In the genomic region with DNA sequence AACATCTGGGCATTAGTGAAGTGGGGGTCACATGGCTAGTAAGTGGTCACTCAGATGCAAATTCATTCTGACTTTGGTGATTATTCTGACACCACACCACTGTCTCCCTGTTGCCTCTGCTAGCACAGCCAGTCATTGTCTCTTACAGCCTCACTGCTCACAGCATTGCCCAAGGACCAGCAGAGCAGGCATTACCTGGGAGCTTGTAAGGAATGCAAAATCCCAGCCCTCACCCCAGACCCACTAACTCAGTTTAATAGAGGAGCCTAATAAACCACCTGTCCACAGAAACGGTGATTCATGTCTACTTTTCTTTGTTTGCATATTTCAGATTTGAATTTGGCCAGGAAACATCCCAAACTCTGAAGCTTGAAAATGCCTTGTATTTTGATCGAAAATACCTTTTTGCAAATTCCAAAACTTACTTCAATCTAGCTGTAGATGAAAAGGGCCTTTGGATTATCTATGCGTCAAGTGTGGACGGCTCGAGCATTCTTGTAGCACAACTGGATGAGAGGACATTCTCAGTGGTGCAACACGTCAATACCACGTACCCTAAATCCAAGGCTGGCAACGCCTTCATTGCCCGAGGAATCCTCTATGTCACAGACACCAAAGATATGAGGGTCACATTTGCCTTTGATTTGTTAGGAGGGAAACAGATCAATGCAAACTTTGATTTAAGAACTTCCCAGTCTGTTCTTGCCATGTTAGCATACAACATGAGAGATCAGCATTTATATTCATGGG, we compare ENCODE assay signal across 11 cellular contexts.
DNase-seq lines count a peak whose midpoint lies in the region; ATAC-seq and TF ChIP-seq lines count a peak whose summit lies in the region.
"Had no signal": no experiment of that assay in that cellular context is flagged by ENCODE, and none has a peak within 500 bp of the region (broad histone marks: within the 10 kb centered on the region; RNA-seq: fewer than 3 reads in every experiment).

No MANE protein-coding gene starts in this region.

- H4K5ac ChIP-seq in H9 (ENCODE audit: insufficient read length, low read depth, low read length): no peak overlapping the region

- H3K9me3 ChIP-seq in H9 (ENCODE audit: control insufficient read depth, low read depth, low read length): no peaks in the 10 kb centered on the region

- no peak overlapping the region for H4K8ac ChIP-seq in H9 (replicated peaks; ENCODE audit: insufficient read length, low read depth, low read length)

- H3K4ac ChIP-seq in H9 (ENCODE audit: low read depth, low read length): no peak overlapping the region

- no peak overlapping the region for H2BK20ac ChIP-seq in H9 (ENCODE audit: low read depth, low read length, poor library complexity, severe bottlenecking)

- H3K23ac ChIP-seq in H9 (ENCODE audit: insufficient read length, low read depth, low read length): no peak overlapping the region

- H4K91ac ChIP-seq in H9 (ENCODE audit: insufficient read length, low read depth, low read length): no peak overlapping the region

- H3K36me3 Mint-ChIP-seq in H9 (ENCODE audit: insufficient read depth in 1 of 3, low read depth in 3 of 3) (no peaks in the 10 kb centered on the region), WTC11 (no peaks in the 10 kb centered on the region), osteocyte (ENCODE audit: unreplicated experiment) (no peaks in the 10 kb centered on the region)

- no peak overlapping the region for H3K9ac ChIP-seq in H9 (ENCODE audit: extremely low read depth, insufficient read length, low read length)

- no CpG with 5 or more reads among the region's 9 CpGs for WGBS in H9 (ENCODE audit: extremely low coverage, insufficient read length, low lambda C conversion rate)

- CTCF ChIA-PET in WTC11 (lab: Charles Lee): interaction anchor here (0.5 to 4.4 kb wide), 11 partner anchors 14 to 963 kb away, joined by 3 to 51 read pairs (median 8); no protein-coding TSS in a partner anchor
- CTCF ChIA-PET in GM10248 (lab: Yijun Ruan, JAX): interaction anchor here (0.8 to 7.6 kb wide), 20 partner anchors 7 to 496 kb away, joined by 3 to 61 read pairs (median 12); no protein-coding TSS in a partner anchor

- no peaks in the 10 kb centered on the region for H4K20me1 ChIP-seq in H9 (ENCODE audit: control insufficient read depth, insufficient read depth, insufficient read length)

- H3K27ac Mint-ChIP-seq in H9: peak overlapping the region in 1 of 3 experiments; percentile 7; a peak in 3 of 7 replicates
- no peak overlapping the region for H3K27ac Mint-ChIP-seq in WTC11
- no peak overlapping the region for H3K27ac Mint-ChIP-seq in osteocyte (ENCODE audit: unreplicated experiment)
- H3K27ac Mint-ChIP-seq: B cell; CD4-positive, alpha-beta T cell had no signal

- no peak overlapping the region for H3K4me2 ChIP-seq in H9 (ENCODE audit: insufficient read depth, insufficient read length, low read length)

- H3K9me3 Mint-ChIP-seq in H9 (no peaks in the 10 kb centered on the region), WTC11 (peaks cover 1% of the 10 kb centered on the region; the same call in 1 of the 2 replicates), osteocyte (ENCODE audit: unreplicated experiment) (no peaks in the 10 kb centered on the region)
- H3K9me3 Mint-ChIP-seq: CD4-positive, alpha-beta T cell had no signal

- no peak overlapping the region for H2BK15ac ChIP-seq in H9 (ENCODE audit: low read depth, low read length)

- no peak overlapping the region for H2AFZ ChIP-seq in H9 (ENCODE audit: low read length)

- H3K79me2 ChIP-seq in H9 (ENCODE audit: insufficient read depth, low read length): no peaks in the 10 kb centered on the region

- ATAC-seq in WTC11 (peak; percentile 20), GM19397 (IDR thresholded peaks at IDR 0.05; ENCODE audit: unreplicated experiment) (no peak)

- H3K4me1 Mint-ChIP-seq in H9: peaks cover 11 to 22% of the 10 kb centered on the region in 2 experiments
- peaks cover 14% of the 10 kb centered on the region for H3K4me1 Mint-ChIP-seq in WTC11
- H3K4me1 Mint-ChIP-seq in osteocyte (ENCODE audit: unreplicated experiment): no peaks in the 10 kb centered on the region
- H3K4me1 Mint-ChIP-seq: B cell had no signal

- no peaks in the 10 kb centered on the region for H3K23me2 ChIP-seq in H9 (ENCODE audit: insufficient read length, low read depth, low read length, poor library complexity, severe bottlenecking)

- H3K56ac ChIP-seq in H9 (ENCODE audit: insufficient read length, low read depth, low read length): no peak overlapping the region

- DNase-seq in H9 (peak; percentile 26), WTC11 (ENCODE audit: low spot score) (no peak), iPS-NIHi7 (ENCODE audit: extremely low spot score) (peak; percentile 31), osteocyte (ENCODE audit: extremely low spot score, unreplicated experiment) (peak; percentile 21), GM10248 (ENCODE audit: extremely low spot score) (no peak), Kasumi-1 (lab: John Stamatoyannopoulos, UW) (no peak)
- DNase-seq: C1 segment of cervical spinal cord; CD4-positive, alpha-beta T cell; DMS153 had no signal

- H2BK120ac ChIP-seq in H9 (ENCODE audit: low read depth, low read length, poor library complexity, severe bottlenecking): no peak overlapping the region

- no peak overlapping the region for H3K14ac ChIP-seq in H9 (ENCODE audit: insufficient read depth, low read length)

- no peak overlapping the region for H2BK5ac ChIP-seq in H9 (ENCODE audit: insufficient read length, low read length)

- peaks cover 6% of the 10 kb centered on the region; the same call in 1 of the 2 replicates for H3K27me3 Mint-ChIP-seq in H9 (ENCODE audit: low read depth)
- 0 out of 2 replicates have a peak, but pooled peaks cover under 1% of the 10 kb centered on the region for H3K27me3 Mint-ChIP-seq in WTC11 (ENCODE audit: low read depth)
- peaks cover 71% of the 10 kb centered on the region for H3K27me3 Mint-ChIP-seq in osteocyte (ENCODE audit: unreplicated experiment)

- no peak overlapping the region for H2BK12ac ChIP-seq in H9 (ENCODE audit: insufficient read length, low read depth, low read length)

- POLR2A ChIA-PET in WTC11 (lab: Charles Lee): no interaction called here
- POLR2A ChIA-PET in GM10248 (lab: Yijun Ruan, JAX): no interaction called here

- H3K27ac ChIP-seq in H9 (ENCODE audit: insufficient read length, low read depth, low read length): no peak overlapping the region

- no peak overlapping the region for H3K18ac ChIP-seq in H9 (ENCODE audit: insufficient read length, low read depth, low read length)

- no peak for TF ChIP-seq CTCF in H9 (conservative IDR thresholded peaks at IDR 0.05)
- TF ChIP-seq CTCF in WTC11 (IDR thresholded peaks at IDR 0.05): no peak
- no peak for TF ChIP-seq CTCF in osteocyte (IDR thresholded peaks at IDR 0.05)
- TF ChIP-seq CTCF in GM10248 (IDR thresholded peaks at IDR 0.05; ENCODE audit: control extremely low read depth, extremely low read depth, low read depth, missing control alignments): no peak

- no peak overlapping the region for H3K4me3 Mint-ChIP-seq in H9
- H3K4me3 Mint-ChIP-seq in WTC11: no peak overlapping the region
- no peak overlapping the region for H3K4me3 Mint-ChIP-seq in osteocyte (ENCODE audit: unreplicated experiment)
- H3K4me3 Mint-ChIP-seq: B cell; CD4-positive, alpha-beta T cell had no signal

- no peaks in the 10 kb centered on the region for H3K4me1 ChIP-seq in H9 (ENCODE audit: insufficient read depth, low read length)

- no peaks in the 10 kb centered on the region for H3K27me3 ChIP-seq in H9 (ENCODE audit: insufficient read depth, low read length)

- H3K79me1 ChIP-seq in H9 (ENCODE audit: insufficient read depth, low read depth, low read length, poor library complexity, severe bottlenecking): no peaks in the 10 kb centered on the region

- no peak overlapping the region for H2AK5ac ChIP-seq in H9 (ENCODE audit: insufficient read length, low read length)

- H3T11ph ChIP-seq in H9 (ENCODE audit: low read length): no peak overlapping the region

TF ChIP-seq in WTC11, 78 proteins besides CTCF, POLR2A, EP300 and RAD21:
- no peak for TF ChIP-seq ZNF416 (CRISPR knock-in tag; IDR thresholded peaks at IDR 0.05)
- TF ChIP-seq, protein P1, sequence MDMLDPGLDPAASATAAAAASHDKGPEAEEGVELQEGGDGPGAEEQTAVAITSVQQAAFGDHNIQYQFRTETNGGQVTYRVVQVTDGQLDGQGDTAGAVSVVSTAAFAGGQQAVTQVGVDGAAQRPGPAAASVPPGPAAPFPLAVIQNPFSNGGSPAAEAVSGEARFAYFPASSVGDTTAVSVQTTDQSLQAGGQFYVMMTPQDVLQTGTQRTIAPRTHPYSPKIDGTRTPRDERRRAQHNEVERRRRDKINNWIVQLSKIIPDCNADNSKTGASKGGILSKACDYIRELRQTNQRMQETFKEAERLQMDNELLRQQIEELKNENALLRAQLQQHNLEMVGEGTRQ (CRISPR knock-in tag; IDR thresholded peaks at IDR 0.05): no peak
- TF ChIP-seq GTF2I (CRISPR knock-in tag; conservative IDR thresholded peaks at IDR 0.05): no peak

Comparison
In these comparisons a context has a peak if more than half of its experiments do, and no peak if none do; other contexts are left out.
1. DNase-seq: peak in H9 (single experiment), iPS-NIHi7 (single experiment) and osteocyte (single experiment); none in WTC11 (single experiment), GM10248 (single experiment) and Kasumi-1 (0 of 2).